ENCODE assay signal across 12 cellular contexts in the genomic region with DNA sequence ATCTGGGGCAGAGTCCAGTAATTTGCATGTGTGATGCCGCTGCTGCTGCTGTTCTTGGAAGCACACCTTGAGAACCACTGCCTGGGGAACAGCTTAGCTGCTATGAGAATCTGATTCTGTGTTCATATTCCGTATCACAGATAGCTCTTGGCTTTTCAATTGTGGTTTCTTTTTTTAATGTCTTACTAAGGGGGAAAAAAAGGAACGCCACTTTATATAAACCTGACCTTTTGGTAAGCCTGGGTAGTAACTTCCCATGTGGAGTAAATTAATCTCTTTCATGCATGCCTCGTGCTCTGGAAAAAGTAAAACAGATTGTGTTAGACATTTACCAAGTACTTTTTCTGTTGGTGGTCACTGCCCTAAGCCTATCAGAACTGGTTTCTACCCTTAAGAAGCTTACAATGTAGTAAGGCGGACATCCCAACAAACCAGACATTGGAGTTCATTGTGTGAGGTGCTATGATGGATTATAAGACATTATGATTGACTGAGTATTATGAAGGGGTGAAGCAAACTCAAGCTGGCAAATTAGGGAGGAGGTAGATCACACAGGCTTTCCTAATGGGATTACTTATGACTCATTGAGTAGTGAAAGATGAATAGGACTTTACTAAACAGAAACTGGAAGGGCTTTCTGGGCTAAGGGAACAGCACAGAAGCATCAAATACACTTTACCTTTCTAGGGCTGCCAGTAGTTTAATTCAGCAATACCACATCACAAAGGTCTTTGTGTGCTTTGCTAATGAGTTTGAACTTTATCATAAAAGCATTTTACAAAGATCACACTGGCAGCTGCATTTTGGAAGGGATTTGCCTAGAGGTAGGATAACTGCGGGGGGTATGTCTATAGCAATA.
DNase-seq lines count a peak whose midpoint lies in the region; ATAC-seq, FAIRE-seq and TF ChIP-seq lines count a peak whose summit lies in the region.
"Had no signal": no experiment of that assay in that cellular context is flagged by ENCODE, and none has a peak within 500 bp of the region (broad histone marks: within the 10 kb centered on the region; RNA-seq: fewer than 3 reads in every experiment).

No MANE protein-coding gene starts in this region.

- no peaks in the 10 kb centered on the region for H3K27me3 ChIP-seq in suprapubic skin
- H3K27me3 ChIP-seq: sigmoid colon had no signal

- TF ChIP-seq POLR2A in H54 (IDR thresholded peaks at IDR 0.05; ENCODE audit: low read depth, low read length) = no peak
- TF ChIP-seq POLR2A in suprapubic skin (IDR thresholded peaks at IDR 0.05) = no peak

- H3K4me1 Mint-ChIP-seq in activated naive CD8-positive, alpha-beta T cell treated with anti-CD3 and anti-CD28 coated beads, Interleukin-2, amount 10 ng/mL, durations not matched to agents 7 days and 5 days = peaks cover 32% of the 10 kb centered on the region
- H3K4me1 Mint-ChIP-seq in memory B cell = peaks cover 22% of the 10 kb centered on the region

- DNase-seq in AG10803 (ENCODE audit: low read depth) = peak; percentile 48
- peak; percentile 73 for DNase-seq in HFF-Myc (ENCODE audit: extremely low read depth, low read depth)
- DNase-seq in activated naive CD8-positive, alpha-beta T cell treated with anti-CD3 and anti-CD28 coated beads, Interleukin-2, amount 10 ng/mL, durations not matched to agents 7 days and 5 days = no peak
- no peak for DNase-seq in memory B cell (ENCODE audit: low spot score in 2 of 2)
- DNase-seq in H54 (ENCODE audit: insufficient read length, low spot score) = no peak
- no peak for DNase-seq in NCI-H2171 (lab: John Stamatoyannopoulos, UW)
- no peak for DNase-seq in suprapubic skin (ENCODE audit: low spot score in 2 of 2)
- DNase-seq: MV-4-11, RPMI8226, sigmoid colon had no signal

- no peaks in the 10 kb centered on the region for H3K9me3 ChIP-seq in suprapubic skin
- H3K9me3 ChIP-seq: sigmoid colon had no signal

- FAIRE-seq in H54 (lab: Jason Lieb, UNC) = no peak
- FAIRE-seq: islet of Langerhans had no signal

- H3K9me3 Mint-ChIP-seq in activated naive CD8-positive, alpha-beta T cell treated with anti-CD3 and anti-CD28 coated beads, Interleukin-2, amount 10 ng/mL, durations not matched to agents 7 days and 5 days = no peaks in the 10 kb centered on the region
- H3K9me3 Mint-ChIP-seq in memory B cell = no peaks in the 10 kb centered on the region

- no peaks in the 10 kb centered on the region for H3K36me3 ChIP-seq in suprapubic skin
- H3K36me3 ChIP-seq: sigmoid colon had no signal

- peaks cover 25% of the 10 kb centered on the region for H3K36me3 Mint-ChIP-seq in activated naive CD8-positive, alpha-beta T cell treated with anti-CD3 and anti-CD28 coated beads, Interleukin-2, amount 10 ng/mL, durations not matched to agents 7 days and 5 days
- peaks cover 15% of the 10 kb centered on the region for H3K36me3 Mint-ChIP-seq in memory B cell

- 74% methylated on average over 6 of the region's 6 CpGs for WGBS in suprapubic skin

- no peak overlapping the region for H3K4me3 ChIP-seq in AG10803 (ENCODE audit: low read length)
- no peak overlapping the region; the same call in 1 of the 2 replicates for H3K4me3 ChIP-seq in HFF-Myc (replicated peaks; ENCODE audit: low read depth, low read length)
- H3K4me3 ChIP-seq in suprapubic skin = no peak overlapping the region
- H3K4me3 ChIP-seq: sigmoid colon had no signal

- peak overlapping the region; percentile 37 for H3K27ac Mint-ChIP-seq in activated naive CD8-positive, alpha-beta T cell treated with anti-CD3 and anti-CD28 coated beads, Interleukin-2, amount 10 ng/mL, durations not matched to agents 7 days and 5 days
- peak overlapping the region; percentile 17 for H3K27ac Mint-ChIP-seq in memory B cell

- H3K27ac ChIP-seq in suprapubic skin = no peak overlapping the region

- POLR2A ChIA-PET in activated naive CD8-positive, alpha-beta T cell treated with anti-CD3 and anti-CD28 coated beads, Interleukin-2, amount 10 ng/mL, durations not matched to agents 7 days and 5 days (lab: Charles Lee) = interaction anchor here (1.4 kb wide), 1 partner anchor 10 kb away, joined by 3 read pairs; no protein-coding TSS in a partner anchor

- ATAC-seq in activated naive CD8-positive, alpha-beta T cell treated with anti-CD3 and anti-CD28 coated beads, Interleukin-2, amount 10 ng/mL, durations not matched to agents 7 days and 5 days (ENCODE audit: low read depth) = peak; percentile 21
- no peak for ATAC-seq in memory B cell (ENCODE audit: low read depth)
- ATAC-seq in HG02759 (IDR thresholded peaks at IDR 0.05; ENCODE audit: unreplicated experiment) = no peak

- no peaks in the 10 kb centered on the region for H3K27me3 Mint-ChIP-seq in activated naive CD8-positive, alpha-beta T cell treated with anti-CD3 and anti-CD28 coated beads, Interleukin-2, amount 10 ng/mL, durations not matched to agents 7 days and 5 days
- H3K27me3 Mint-ChIP-seq in memory B cell = no peaks in the 10 kb centered on the region

- TF ChIP-seq EP300 in suprapubic skin (IDR thresholded peaks at IDR 0.05) = no peak

- H3K4me3 Mint-ChIP-seq in activated naive CD8-positive, alpha-beta T cell treated with anti-CD3 and anti-CD28 coated beads, Interleukin-2, amount 10 ng/mL, durations not matched to agents 7 days and 5 days = peak overlapping the region; percentile 4
- H3K4me3 Mint-ChIP-seq in memory B cell = no peak overlapping the region

- peaks cover 19% of the 10 kb centered on the region for H3K4me1 ChIP-seq in suprapubic skin

- TF ChIP-seq CTCF in AG10803 (conservative IDR thresholded peaks at IDR 0.05; ENCODE audit: low read length) = no peak
- TF ChIP-seq CTCF in HFF-Myc (IDR thresholded peaks at IDR 0.05; ENCODE audit: low read depth, low read length, missing control alignments) = no peak
- no peak for TF ChIP-seq CTCF in suprapubic skin (IDR thresholded peaks at IDR 0.05)

Comparison
In these comparisons a context has a peak if more than half of its experiments do, and no peak if none do; other contexts are left out.
1. DNase-seq: peak in AG10803 (single experiment) and HFF-Myc (single experiment); none in activated naive CD8-positive, alpha-beta T cell treated with anti-CD3 and anti-CD28 coated beads, Interleukin-2, amount 10 ng/mL, durations not matched to agents 7 days and 5 days (single experiment), memory B cell (0 of 2), H54 (single experiment), NCI-H2171 (single experiment) and suprapubic skin (0 of 2).